In genomic region chr5:132358760-132359159, GRCh38 we compare ENCODE assay signal across 20 cellular contexts. TPM values are rescaled to one million over a fixed set of nuclear protein-coding genes. Genes with fewer than 3 reads are reported as not detected.
DNase-seq lines count a peak whose midpoint lies in the region; ATAC-seq, FAIRE-seq and TF ChIP-seq lines count a peak whose summit lies in the region.
"Had no signal": no experiment of that assay in that cellular context is flagged by ENCODE, and none has a peak within 500 bp of the region (broad histone marks: within the 10 kb centered on the region; RNA-seq: fewer than 3 reads in every experiment).

No MANE protein-coding gene starts in this region.

- TF ChIP-seq EP300 in A549 (IDR thresholded peaks at IDR 0.05), result no peak

- no peak for TF ChIP-seq POLR2A in A549 (IDR thresholded peaks at IDR 0.05; ENCODE audit: low read length)
- peak in 1 of 2 donors; percentile 36 for TF ChIP-seq POLR2A in Peyer's patch (IDR thresholded peaks at IDR 0.05)
- no peak for TF ChIP-seq POLR2A in erythroblast (IDR thresholded peaks at IDR 0.05; ENCODE audit: low read length)

- H3K4me3 ChIP-seq in A549 (no peak overlapping the region), Peyer's patch (no peak overlapping the region)

- TF ChIP-seq RAD21 in A549 (conservative IDR thresholded peaks at IDR 0.05 in 1 of 2, IDR thresholded peaks at IDR 0.05 in 1 of 2), result no peak

- H3K27ac ChIP-seq in A549 (peak overlapping the region; percentile 3 to 22; a peak in 3 of 6 replicates), Peyer's patch (peak overlapping the region in 3 of 4 donors; percentile 28 to 89 (median 81))
- H3K27ac ChIP-seq: 22Rv1, C4-2B had no signal

- no peaks in the 10 kb centered on the region for H3K36me3 ChIP-seq in Peyer's patch

- peaks cover 32% of the 10 kb centered on the region for H3K4me1 ChIP-seq in A549
- H3K4me1 ChIP-seq in Peyer's patch, result peaks cover 0 to 33% (median 6%) of the 10 kb centered on the region in 4 donors

- WGBS in A549 (ENCODE audit: missing lambda C conversion rate), result 83% methylated on average over 1 of the region's 1 CpG

- H3K9me3 ChIP-seq in A549 (peaks cover 7% of the 10 kb centered on the region; the same call in 1 of the 3 replicates), Peyer's patch (no peaks in the 10 kb centered on the region)

- CTCF ChIA-PET in A549 (lab: Yijun Ruan, JAX), result interaction anchor here (1.0 to 1.3 kb wide), 2 partner anchors 25 to 86 kb away, joined by 3 to 4 read pairs; no protein-coding TSS in a partner anchor

- peak; percentile 24 for ATAC-seq in activated naive CD8-positive, alpha-beta T cell treated with anti-CD3 and anti-CD28 coated beads, Interleukin-2, amount 50 U/mL, for 24 hours
- ATAC-seq in A549 (no peak), left colon (peak; percentile 69), GM18511 (IDR thresholded peaks at IDR 0.05; ENCODE audit: unreplicated experiment) (no peak), GM21447 (IDR thresholded peaks at IDR 0.05; ENCODE audit: unreplicated experiment) (no peak)
- ATAC-seq: HepG2 had no signal

- POLR2A ChIA-PET in A549 (lab: Yijun Ruan, JAX), result interaction anchor here (1.9 to 2.4 kb wide), 2 partner anchors 10 to 65 kb away, joined by 6 to 9 read pairs; partner anchors contain the start of genes SLC22A4 and SLC22A5

- H3K27ac Mint-ChIP-seq in activated naive CD8-positive, alpha-beta T cell treated with anti-CD3 and anti-CD28 coated beads, Interleukin-2, amount 50 U/mL, for 24 hours, result no peak overlapping the region
- H3K27ac Mint-ChIP-seq in activated naive CD8-positive, alpha-beta T cell treated with anti-CD3 and anti-CD28 coated beads for 36 hours, result no peak overlapping the region
- H3K27ac Mint-ChIP-seq: CD4-positive, alpha-beta memory T cell; HFFc6 had no signal

- DNase-seq in activated naive CD8-positive, alpha-beta T cell treated with anti-CD3 and anti-CD28 coated beads, Interleukin-2, amount 50 U/mL, for 24 hours, result no peak
- no peak for DNase-seq in activated naive CD8-positive, alpha-beta T cell treated with anti-CD3 and anti-CD28 coated beads for 36 hours
- DNase-seq in A549 (ENCODE audit: low read depth in 1 of 2, low spot score in 1 of 2), result no peak
- peak in 1 of 3 donors; percentile 69 for DNase-seq in Peyer's patch
- peak in 1 of 2 donors; percentile 21 for DNase-seq in left colon
- no peak for DNase-seq in erythroblast (lab: John Stamatoyannopoulos, UW)
- DNase-seq: AML-193; CD4-positive, alpha-beta memory T cell; DMS153; DMS79 treated with DMSO at 0.1 percent for 48 hours; EL; HCEC 1CT; HFFc6 had no signal

- TF ChIP-seq CTCF in A549 (IDR thresholded peaks at IDR 0.05) (no peak), Peyer's patch (IDR thresholded peaks at IDR 0.05) (no peak)

- FAIRE-seq in A549 (lab: Jason Lieb, UNC), result no peak
- FAIRE-seq: G401.6, HepG2, HTR-8/SVneo had no signal

- no peaks in the 10 kb centered on the region for H3K27me3 ChIP-seq in Peyer's patch

- H3K27me3 Mint-ChIP-seq in activated naive CD8-positive, alpha-beta T cell treated with anti-CD3 and anti-CD28 coated beads, Interleukin-2, amount 50 U/mL, for 24 hours, result no peaks in the 10 kb centered on the region
- H3K27me3 Mint-ChIP-seq in activated naive CD8-positive, alpha-beta T cell treated with anti-CD3 and anti-CD28 coated beads for 36 hours, result no peaks in the 10 kb centered on the region

- H3K4me3 Mint-ChIP-seq in activated naive CD8-positive, alpha-beta T cell treated with anti-CD3 and anti-CD28 coated beads, Interleukin-2, amount 50 U/mL, for 24 hours, result no peak overlapping the region
- no peak overlapping the region for H3K4me3 Mint-ChIP-seq in activated naive CD8-positive, alpha-beta T cell treated with anti-CD3 and anti-CD28 coated beads for 36 hours
- H3K4me3 Mint-ChIP-seq: CD4-positive, alpha-beta memory T cell; HFFc6 had no signal

- H3K36me3 Mint-ChIP-seq in activated naive CD8-positive, alpha-beta T cell treated with anti-CD3 and anti-CD28 coated beads, Interleukin-2, amount 50 U/mL, for 24 hours (ENCODE audit: low read depth), result peaks cover 4% of the 10 kb centered on the region
- H3K36me3 Mint-ChIP-seq in activated naive CD8-positive, alpha-beta T cell treated with anti-CD3 and anti-CD28 coated beads for 36 hours, result no peaks in the 10 kb centered on the region

- no peaks in the 10 kb centered on the region for H3K9me3 Mint-ChIP-seq in activated naive CD8-positive, alpha-beta T cell treated with anti-CD3 and anti-CD28 coated beads, Interleukin-2, amount 50 U/mL, for 24 hours
- H3K9me3 Mint-ChIP-seq in activated naive CD8-positive, alpha-beta T cell treated with anti-CD3 and anti-CD28 coated beads for 36 hours, result no peaks in the 10 kb centered on the region
- H3K9me3 Mint-ChIP-seq: CD4-positive, alpha-beta memory T cell; HFFc6 had no signal

- intact Hi-C loops in left colon (cut with DNase I, micrococcal nuclease), result no loop called here

- H3K4me1 Mint-ChIP-seq in activated naive CD8-positive, alpha-beta T cell treated with anti-CD3 and anti-CD28 coated beads, Interleukin-2, amount 50 U/mL, for 24 hours, result peaks cover 3% of the 10 kb centered on the region
- no peaks in the 10 kb centered on the region for H3K4me1 Mint-ChIP-seq in activated naive CD8-positive, alpha-beta T cell treated with anti-CD3 and anti-CD28 coated beads for 36 hours

- H3K4me2 ChIP-seq in A549, result no peak overlapping the region

TF ChIP-seq in A549, 52 proteins besides CTCF, POLR2A, EP300 and RAD21:
- TF ChIP-seq EHMT2 (IDR thresholded peaks at IDR 0.05; ENCODE audit: low read depth) (no peak), ZFP36 (IDR thresholded peaks at IDR 0.05; ENCODE audit: borderline replicate concordance, partially characterized antibody) (no peak), NFE2L2 (conservative IDR thresholded peaks at IDR 0.05; ENCODE audit: low read length) (no peak), HEYL (CRISPR knock-in tag; IDR thresholded peaks at IDR 0.05) (no peak), HOXB13 (CRISPR knock-in tag; IDR thresholded peaks at IDR 0.05; ENCODE audit: low read depth) (no peak), CHD4 (IDR thresholded peaks at IDR 0.05; ENCODE audit: borderline replicate concordance) (no peak), KDM1A (IDR thresholded peaks at IDR 0.05; ENCODE audit: low read depth) (no peak), FOSL2 (IDR thresholded peaks at IDR 0.05) (no peak), FOSL2 (CRISPR knock-in tag; IDR thresholded peaks at IDR 0.05) (no peak), FOXS1 (CRISPR knock-in tag; IDR thresholded peaks at IDR 0.05) (no peak), SREBF2 (IDR thresholded peaks at IDR 0.05) (no peak), MAX (IDR thresholded peaks at IDR 0.05) (no peak), JUN (IDR thresholded peaks at IDR 0.05) (no peak), NPAS2 (CRISPR knock-in tag; IDR thresholded peaks at IDR 0.05; ENCODE audit: borderline replicate concordance) (no peak), RCOR1 (IDR thresholded peaks at IDR 0.05; ENCODE audit: low read depth, low read length) (no peak), CHD2 (IDR thresholded peaks at IDR 0.05; ENCODE audit: low read length, partially characterized antibody) (no peak)
- TF ChIP-seq, protein P1, sequence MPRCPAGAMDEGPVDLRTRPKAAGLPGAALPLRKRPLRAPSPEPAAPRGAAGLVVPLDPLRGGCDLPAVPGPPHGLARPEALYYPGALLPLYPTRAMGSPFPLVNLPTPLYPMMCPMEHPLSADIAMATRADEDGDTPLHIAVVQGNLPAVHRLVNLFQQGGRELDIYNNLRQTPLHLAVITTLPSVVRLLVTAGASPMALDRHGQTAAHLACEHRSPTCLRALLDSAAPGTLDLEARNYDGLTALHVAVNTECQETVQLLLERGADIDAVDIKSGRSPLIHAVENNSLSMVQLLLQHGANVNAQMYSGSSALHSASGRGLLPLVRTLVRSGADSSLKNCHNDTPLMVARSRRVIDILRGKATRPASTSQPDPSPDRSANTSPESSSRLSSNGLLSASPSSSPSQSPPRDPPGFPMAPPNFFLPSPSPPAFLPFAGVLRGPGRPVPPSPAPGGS (IDR thresholded peaks at IDR 0.05), result no peak
- TF ChIP-seq, protein P2, sequence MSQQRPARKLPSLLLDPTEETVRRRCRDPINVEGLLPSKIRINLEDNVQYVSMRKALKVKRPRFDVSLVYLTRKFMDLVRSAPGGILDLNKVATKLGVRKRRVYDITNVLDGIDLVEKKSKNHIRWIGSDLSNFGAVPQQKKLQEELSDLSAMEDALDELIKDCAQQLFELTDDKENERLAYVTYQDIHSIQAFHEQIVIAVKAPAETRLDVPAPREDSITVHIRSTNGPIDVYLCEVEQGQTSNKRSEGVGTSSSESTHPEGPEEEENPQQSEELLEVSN (IDR thresholded peaks at IDR 0.05; ENCODE audit: borderline replicate concordance, low read depth), result no peak
- TF ChIP-seq, protein P3, sequence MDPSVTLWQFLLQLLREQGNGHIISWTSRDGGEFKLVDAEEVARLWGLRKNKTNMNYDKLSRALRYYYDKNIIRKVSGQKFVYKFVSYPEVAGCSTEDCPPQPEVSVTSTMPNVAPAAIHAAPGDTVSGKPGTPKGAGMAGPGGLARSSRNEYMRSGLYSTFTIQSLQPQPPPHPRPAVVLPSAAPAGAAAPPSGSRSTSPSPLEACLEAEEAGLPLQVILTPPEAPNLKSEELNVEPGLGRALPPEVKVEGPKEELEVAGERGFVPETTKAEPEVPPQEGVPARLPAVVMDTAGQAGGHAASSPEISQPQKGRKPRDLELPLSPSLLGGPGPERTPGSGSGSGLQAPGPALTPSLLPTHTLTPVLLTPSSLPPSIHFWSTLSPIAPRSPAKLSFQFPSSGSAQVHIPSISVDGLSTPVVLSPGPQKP (IDR thresholded peaks at IDR 0.05; ENCODE audit: low read depth, low read length), result no peak

RNA-seq across cellular contexts. Expression of gene SLC22A5, which starts 10.8 kb away (rescaled TPM):
- 1 to 10 TPM; 3.7 to 4.5 TPM for total RNA-seq in activated naive CD8-positive, alpha-beta T cell treated with anti-CD3 and anti-CD28 coated beads for 36 hours
- polyA plus RNA-seq in A549 (2011; rRNA removed), result 35.3 and 44.8 TPM in 2 replicates
- polyA plus RNA-seq in A549 (2012; cell fraction: cytosol; rRNA removed), result 28.3 and 41.2 TPM in 2 replicates
- polyA plus RNA-seq in A549 (2012; cell fraction: nucleus; rRNA removed), result 102 and 117 TPM in 2 replicates
- polyA plus RNA-seq in A549 (2017; fragmentation: RNase III; extraction: RNeasy Plus Mini Kit Qiagen cat#74134 plus additional on column Dnase treatment), result 27.4 to 33.2 TPM (median 28.4 TPM) in 3 replicates
- 69.1 and 93.8 TPM in 2 replicates for polyA minus RNA-seq in A549 (2011; rRNA and poly(A)+ RNA removed)
- 100 to 1,000 TPM in 2 of 4 donors, 10 to 100 TPM in 2; 25.6 to 152 (median 110) TPM for total RNA-seq in Peyer's patch
- 10 to 100 TPM; 35.2 to 59.3 TPM for total RNA-seq in left colon

Comparison
In these comparisons a context has a peak if more than half of its experiments do, and no peak if none do; other contexts are left out.
1. ATAC-seq: peak in activated naive CD8-positive, alpha-beta T cell treated with anti-CD3 and anti-CD28 coated beads, Interleukin-2, amount 50 U/mL, for 24 hours (single experiment) and left colon (single experiment); none in A549 (0 of 2), GM18511 (single experiment) and GM21447 (single experiment).
2. RNA of gene SLC22A5, which starts 10.8 kb away (total RNA-seq): 25.6 to 152 TPM in Peyer's patch and 35.2 to 59.3 TPM in left colon; 3.7 to 4.5 TPM in activated naive CD8-positive, alpha-beta T cell treated with anti-CD3 and anti-CD28 coated beads for 36 hours; every median in the first group is over 4 times any median in the second.